40 cellular contexts compared by ENCODE assay signal in the genomic region with DNA sequence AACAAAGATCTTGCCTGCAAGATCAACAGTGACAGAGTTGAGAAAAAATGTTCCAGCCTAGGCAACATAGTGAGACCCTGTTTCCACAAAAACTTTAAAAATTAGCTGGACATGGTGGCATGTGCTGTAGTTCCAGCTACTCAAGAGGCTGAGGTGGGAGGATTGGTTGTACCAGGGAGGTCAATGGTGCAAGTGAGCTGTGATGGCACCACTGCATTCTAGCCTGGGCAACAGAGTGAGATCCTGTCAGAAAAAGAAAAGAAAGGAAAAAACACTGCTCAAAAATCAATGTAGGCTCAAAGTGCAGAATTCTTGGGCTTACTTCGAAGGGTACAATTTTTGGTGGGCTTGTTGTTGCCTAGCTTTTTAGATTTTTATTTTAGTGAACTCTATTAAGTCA.
"Had no signal": no experiment of that assay in that cellular context is flagged by ENCODE, and none has a peak within 500 bp of the region (broad histone marks: within the 10 kb centered on the region; RNA-seq: fewer than 3 reads in every experiment).

No MANE protein-coding gene starts in this region.

- H3K27ac ChIP-seq: adrenal gland, ascending aorta, body of pancreas, brain microvascular endothelial cell, breast epithelium, cardiac muscle cell had no signal

- H3K4me3 Mint-ChIP-seq: activated naive CD4-positive, alpha-beta T cell treated with anti-CD3 and anti-CD28 coated beads for 36 hours; activated naive CD4-positive, alpha-beta T cell treated with anti-CD3 and anti-CD28 coated beads, Interleukin-2, amount 10 ng/mL, durations not matched to agents 7 days and 5 days; activated naive CD4-positive, alpha-beta T cell treated with anti-CD3 and anti-CD28 coated beads, Interleukin-2, amount 50 U/mL, for 24 hours; activated naive CD8-positive, alpha-beta T cell; activated naive CD8-positive, alpha-beta T cell treated with anti-CD3 and anti-CD28 coated beads for 36 hours; activated naive CD8-positive, alpha-beta T cell treated with anti-CD3 and anti-CD28 coated beads, Interleukin-2, amount 10 ng/mL, durations not matched to agents 7 days and 5 days; activated naive CD8-positive, alpha-beta T cell treated with anti-CD3 and anti-CD28 coated beads, Interleukin-2, amount 50 U/mL, for 24 hours; activated T-cell treated with anti-CD3 and anti-CD28 coated beads, Interleukin-2, amount 50 U/mL, for 24 hours; activated T-cell treated with anti-CD3 and anti-CD28 coated beads, Interleukin-2, amount 50 U/mL, for 4 hours; activated T-cell treated with anti-CD3 and anti-CD28 coated beads, Interleukin-2, amount 50 U/mL, for 72 hours; activated T-helper 1 cell treated with anti-CD3 and anti-CD28 coated beads, Interleukin-12 subunit alpha, Interleukin-12 subunit beta, Interleukin-2, Interleukin-4 antibody, amounts not matched to agents 30 ng/mL and 10 ng/mL and 1 ng/mL, durations not matched to agents 14 hours and 24 hours and 36 hours; activated T-helper 17 cell treated with anti-CD3 and anti-CD28 coated beads, Interleukin-2, amount 50 U/mL, for 72 hours; brain; central memory CD8-positive, alpha-beta T cell had no signal

- H3K27me3 Mint-ChIP-seq: activated naive CD4-positive, alpha-beta T cell treated with anti-CD3 and anti-CD28 coated beads, Interleukin-2, amount 10 ng/mL, durations not matched to agents 7 days and 5 days; activated naive CD8-positive, alpha-beta T cell treated with anti-CD3 and anti-CD28 coated beads, Interleukin-2, amount 10 ng/mL, durations not matched to agents 7 days and 5 days; activated T-helper 17 cell treated with anti-CD3 and anti-CD28 coated beads, Interleukin-2, amount 50 U/mL, for 72 hours; central memory CD8-positive, alpha-beta T cell had no signal

- H3K36me3 ChIP-seq: adrenal gland, ascending aorta, brain microvascular endothelial cell, breast epithelium, cardiac muscle cell had no signal

- H3K27ac Mint-ChIP-seq: activated naive CD4-positive, alpha-beta T cell treated with anti-CD3 and anti-CD28 coated beads for 36 hours; activated naive CD4-positive, alpha-beta T cell treated with anti-CD3 and anti-CD28 coated beads, Interleukin-2, amount 10 ng/mL, durations not matched to agents 7 days and 5 days; activated naive CD4-positive, alpha-beta T cell treated with anti-CD3 and anti-CD28 coated beads, Interleukin-2, amount 50 U/mL, for 24 hours; activated naive CD4-positive, alpha-beta T cell treated with anti-CD3 and anti-CD28 coated beads, Interleukin-2, amount 50 U/mL, for 72 hours; activated naive CD8-positive, alpha-beta T cell; activated naive CD8-positive, alpha-beta T cell treated with anti-CD3 and anti-CD28 coated beads for 36 hours; activated naive CD8-positive, alpha-beta T cell treated with anti-CD3 and anti-CD28 coated beads, Interleukin-2, amount 10 ng/mL, durations not matched to agents 7 days and 5 days; activated naive CD8-positive, alpha-beta T cell treated with anti-CD3 and anti-CD28 coated beads, Interleukin-2, amount 50 U/mL, for 24 hours; activated T-cell treated with anti-CD3 and anti-CD28 coated beads, Interleukin-2, amount 50 U/mL, for 24 hours; activated T-cell treated with anti-CD3 and anti-CD28 coated beads, Interleukin-2, amount 50 U/mL, for 72 hours; activated T-helper 1 cell treated with anti-CD3 and anti-CD28 coated beads, Interleukin-12 subunit alpha, Interleukin-12 subunit beta, Interleukin-2, Interleukin-4 antibody, amounts not matched to agents 30 ng/mL and 10 ng/mL and 1 ng/mL, durations not matched to agents 14 hours and 24 hours and 36 hours; activated T-helper 17 cell treated with anti-CD3 and anti-CD28 coated beads, Interleukin-2, amount 50 U/mL, for 72 hours; activated T-helper 2 cell treated with anti-CD3 and anti-CD28 coated beads, Interferon-gamma antibody, Interleukin-2, Interleukin-4, amounts not matched to agents 10 μg/mL and 5 μg/mL and 100 μg/mL, durations not matched to agents 14 hours and 24 hours and 36 hours had no signal

- H3K36me3 Mint-ChIP-seq: activated naive CD4-positive, alpha-beta T cell treated with anti-CD3 and anti-CD28 coated beads, Interleukin-2, amount 10 ng/mL, durations not matched to agents 7 days and 5 days; activated naive CD4-positive, alpha-beta T cell treated with anti-CD3 and anti-CD28 coated beads, Interleukin-2, amount 50 U/mL, for 24 hours; activated naive CD4-positive, alpha-beta T cell treated with anti-CD3 and anti-CD28 coated beads, Interleukin-2, amount 50 U/mL, for 72 hours; activated naive CD8-positive, alpha-beta T cell; activated naive CD8-positive, alpha-beta T cell treated with anti-CD3 and anti-CD28 coated beads for 36 hours; activated naive CD8-positive, alpha-beta T cell treated with anti-CD3 and anti-CD28 coated beads, Interleukin-2, amount 10 ng/mL, durations not matched to agents 7 days and 5 days had no signal

- FAIRE-seq: astrocyte, bronchial epithelial cell had no signal

- H3K4me3 ChIP-seq: adrenal gland, ascending aorta, body of pancreas, breast epithelium, cardiac muscle cell had no signal

- H3K9me3 ChIP-seq: adrenal gland, ascending aorta, body of pancreas had no signal

- H3K9me3 Mint-ChIP-seq: activated naive CD4-positive, alpha-beta T cell treated with anti-CD3 and anti-CD28 coated beads, Interleukin-2, amount 10 ng/mL, durations not matched to agents 7 days and 5 days; activated naive CD8-positive, alpha-beta T cell treated with anti-CD3 and anti-CD28 coated beads for 36 hours; activated naive CD8-positive, alpha-beta T cell treated with anti-CD3 and anti-CD28 coated beads, Interleukin-2, amount 10 ng/mL, durations not matched to agents 7 days and 5 days; activated T-cell treated with anti-CD3 and anti-CD28 coated beads, Interleukin-2, amount 50 U/mL, for 4 hours; activated T-helper 1 cell treated with anti-CD3 and anti-CD28 coated beads, Interleukin-12 subunit alpha, Interleukin-12 subunit beta, Interleukin-2, Interleukin-4 antibody, amounts not matched to agents 30 ng/mL and 10 ng/mL and 1 ng/mL, durations not matched to agents 14 hours and 24 hours and 36 hours; activated T-helper 17 cell treated with anti-CD3 and anti-CD28 coated beads, Interleukin-2, amount 50 U/mL, for 72 hours; activated T-helper 2 cell treated with anti-CD3 and anti-CD28 coated beads, Interferon-gamma antibody, Interleukin-2, Interleukin-4, amounts not matched to agents 10 μg/mL and 5 μg/mL and 100 μg/mL, durations not matched to agents 14 hours and 24 hours and 36 hours; central memory CD8-positive, alpha-beta T cell had no signal

- H3K27me3 ChIP-seq: adrenal gland, ascending aorta, body of pancreas, brain microvascular endothelial cell, breast epithelium, cardiac muscle cell had no signal

- ATAC-seq: activated naive CD4-positive, alpha-beta T cell treated with anti-CD3 and anti-CD28 coated beads, Interleukin-2, amount 50 U/mL, for 72 hours; activated naive CD8-positive, alpha-beta T cell treated with anti-CD3 and anti-CD28 coated beads, Interleukin-2, amount 50 U/mL, for 24 hours; activated T-cell treated with anti-CD3 and anti-CD28 coated beads, Interleukin-2, amount 50 U/mL, for 4 hours; activated T-cell treated with anti-CD3 and anti-CD28 coated beads, Interleukin-2, amount 50 U/mL, for 72 hours; activated T-helper 17 cell treated with anti-CD3 and anti-CD28 coated beads, Interleukin-2, amount 50 U/mL, for 72 hours; body of pancreas had no signal

- H3K4me1 ChIP-seq: adrenal gland, ascending aorta, body of pancreas, breast epithelium had no signal

- DNase-seq: activated effector memory CD4-positive, alpha-beta T cell treated with anti-CD3 and anti-CD28 coated beads, Interleukin-2, amount 50 U/mL, for 16 hours; activated effector memory CD4-positive, alpha-beta T cell treated with Interleukin-2 at 50 U/mL for 16 hours; activated gamma-delta T cell; activated gamma-delta T cell treated with Interleukin-2 at 50 U/mL for 16 hours; activated naive CD4-positive, alpha-beta T cell; activated naive CD4-positive, alpha-beta T cell treated with anti-CD3 and anti-CD28 coated beads for 36 hours; activated naive CD4-positive, alpha-beta T cell treated with anti-CD3 and anti-CD28 coated beads, Interleukin-2, amount 10 ng/mL, durations not matched to agents 7 days and 5 days; activated naive CD4-positive, alpha-beta T cell treated with anti-CD3 and anti-CD28 coated beads, Interleukin-2, amount 50 U/mL, for 16 hours; activated naive CD4-positive, alpha-beta T cell treated with Interleukin-2 at 50 U/mL for 16 hours; activated naive CD8-positive, alpha-beta T cell treated with anti-CD3 and anti-CD28 coated beads for 36 hours; activated naive CD8-positive, alpha-beta T cell treated with anti-CD3 and anti-CD28 coated beads, Interleukin-2, amount 10 ng/mL, durations not matched to agents 7 days and 5 days; activated naive CD8-positive, alpha-beta T cell treated with anti-CD3 and anti-CD28 coated beads, Interleukin-2, amount 50 U/mL, for 24 hours; activated T-cell treated with anti-CD3 and anti-CD28 coated beads, Interleukin-2, amount 50 U/mL, for 1 hour; activated T-cell treated with anti-CD3 and anti-CD28 coated beads, Interleukin-2, amount 50 U/mL, for 24 hours; activated T-cell treated with anti-CD3 and anti-CD28 coated beads, Interleukin-2, amount 50 U/mL, for 4 hours; activated T-cell treated with anti-CD3 and anti-CD28 coated beads, Interleukin-2, amount 50 U/mL, for 48 hours; activated T-cell treated with anti-CD3 and anti-CD28 coated beads, Interleukin-2, amount 50 U/mL, for 72 hours; adrenal gland; amniotic stem cell; amygdala; anterior cingulate cortex; aorta; body of pancreas; brain microvascular endothelial cell; caudate nucleus; central memory CD4-positive, alpha-beta T cell; cerebellar nuclear complex had no signal

- H3K4me1 Mint-ChIP-seq: activated naive CD4-positive, alpha-beta T cell treated with anti-CD3 and anti-CD28 coated beads, Interleukin-2, amount 10 ng/mL, durations not matched to agents 7 days and 5 days; activated naive CD4-positive, alpha-beta T cell treated with anti-CD3 and anti-CD28 coated beads, Interleukin-2, amount 50 U/mL, for 24 hours; activated naive CD8-positive, alpha-beta T cell treated with anti-CD3 and anti-CD28 coated beads for 36 hours; activated naive CD8-positive, alpha-beta T cell treated with anti-CD3 and anti-CD28 coated beads, Interleukin-2, amount 10 ng/mL, durations not matched to agents 7 days and 5 days; activated naive CD8-positive, alpha-beta T cell treated with anti-CD3 and anti-CD28 coated beads, Interleukin-2, amount 50 U/mL, for 24 hours; activated T-helper 17 cell treated with anti-CD3 and anti-CD28 coated beads, Interleukin-2, amount 50 U/mL, for 72 hours; central memory CD8-positive, alpha-beta T cell had no signal
